27 cellular contexts compared by ENCODE assay signal in the genomic region with DNA sequence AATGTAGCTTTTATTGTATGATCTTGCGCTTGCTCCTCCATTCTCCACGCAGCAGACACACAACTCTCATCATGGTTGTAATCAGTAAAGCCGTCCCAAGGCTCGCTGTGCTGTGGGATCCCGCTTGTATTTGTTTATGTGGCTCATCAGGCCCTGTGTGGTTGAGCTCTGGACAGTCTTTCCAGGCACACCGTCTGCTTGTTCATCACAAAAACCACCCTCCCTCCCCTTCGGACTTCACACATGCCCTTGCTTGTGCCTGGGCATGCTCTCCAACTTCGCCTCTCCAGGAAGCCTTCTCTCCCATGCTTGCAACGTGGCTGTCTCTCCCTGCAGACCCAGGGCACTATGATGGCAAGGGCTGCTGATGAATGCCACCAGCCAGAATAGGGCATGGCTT.
DNase-seq lines count a peak whose midpoint lies in the region; ATAC-seq, FAIRE-seq and TF ChIP-seq lines count a peak whose summit lies in the region.
"Had no signal": no experiment of that assay in that cellular context is flagged by ENCODE, and none has a peak within 500 bp of the region (broad histone marks: within the 10 kb centered on the region; RNA-seq: fewer than 3 reads in every experiment).

No MANE protein-coding gene starts in this region.

- TF ChIP-seq CTCF in keratinocyte (optimal IDR thresholded peaks at IDR 0.05 in 1 of 3, IDR thresholded peaks at IDR 0.05 in 1 of 3, conservative IDR thresholded peaks at IDR 0.05 in 1 of 3; ENCODE audit: extremely low read depth in 1 of 3, insufficient read depth in 2 of 3, low read length in 3 of 3) (no peak), tibial artery (IDR thresholded peaks at IDR 0.05) (no peak), spleen (IDR thresholded peaks at IDR 0.05 in 8 of 11, conservative IDR thresholded peaks at IDR 0.05 in 3 of 11) (no peak)

- H2AFZ ChIP-seq in keratinocyte (ENCODE audit: control insufficient read depth, low read length): peak overlapping the region; percentile 8

- no peaks in the 10 kb centered on the region for H3K27me3 Mint-ChIP-seq in activated naive CD4-positive, alpha-beta T cell treated with anti-CD3 and anti-CD28 coated beads for 36 hours (ENCODE audit: low read depth)
- no peaks in the 10 kb centered on the region for H3K27me3 Mint-ChIP-seq in activated naive CD4-positive, alpha-beta T cell treated with anti-CD3 and anti-CD28 coated beads, Interleukin-2, amount 10 ng/mL, durations not matched to agents 7 days and 5 days
- H3K27me3 Mint-ChIP-seq in central memory CD8-positive, alpha-beta T cell: no peaks in the 10 kb centered on the region

- peaks cover 4% of the 10 kb centered on the region for H3K9me1 ChIP-seq in keratinocyte (ENCODE audit: control insufficient read depth, extremely low read depth, insufficient read depth, low read length)

- dilution Hi-C loops in keratinocyte (cut with MboI; ENCODE audit: extremely low pct_ligation_motif_present, low sequenced_read_pairs): no loop called here

- H3K27me3 ChIP-seq in keratinocyte (ENCODE audit: control insufficient read depth, extremely low read depth, insufficient read depth, low read length): no peaks in the 10 kb centered on the region
- no peaks in the 10 kb centered on the region for H3K27me3 ChIP-seq in tibial artery
- no peaks in the 10 kb centered on the region for H3K27me3 ChIP-seq in spleen (replicated peaks in 1 of 7)
- H3K27me3 ChIP-seq: BE2C, gastroesophageal sphincter, upper lobe of right lung had no signal

- CTCF ChIA-PET in activated naive CD4-positive, alpha-beta T cell treated with anti-CD3 and anti-CD28 coated beads for 36 hours (lab: Charles Lee): interaction anchor here (0.6 kb wide), 1 partner anchor 1238 kb away, joined by 6 read pairs; no protein-coding TSS in a partner anchor
- CTCF ChIA-PET in activated naive CD4-positive, alpha-beta T cell treated with anti-CD3 and anti-CD28 coated beads, Interleukin-2, amount 10 ng/mL, durations not matched to agents 7 days and 5 days (lab: Charles Lee): interaction anchor here (0.7 to 1.3 kb wide), 2 partner anchors 13 to 108 kb away, joined by 3 to 5 read pairs; no protein-coding TSS in a partner anchor

- DNase-seq in activated naive CD4-positive, alpha-beta T cell treated with anti-CD3 and anti-CD28 coated beads for 36 hours: no peak
- no peak for DNase-seq in activated naive CD4-positive, alpha-beta T cell treated with anti-CD3 and anti-CD28 coated beads, Interleukin-2, amount 10 ng/mL, durations not matched to agents 7 days and 5 days
- no peak for DNase-seq in central memory CD8-positive, alpha-beta T cell (ENCODE audit: low spot score in 2 of 2)
- DNase-seq in keratinocyte (ENCODE audit: low read depth, low spot score) (no peak), tibial artery (no peak), HUDEP-2 (lab: John Stamatoyannopoulos, UW; ENCODE audit: unreplicated experiment in 76 of 76) (no peak), spleen (no peak)
- DNase-seq: activated CD4-positive, alpha-beta T cell treated with anti-CD3 and anti-CD28 coated beads for 48 hours; activated naive CD4-positive, alpha-beta T cell treated with anti-CD3 and anti-CD28 coated beads, Interleukin-2, amount 50 U/mL, for 16 hours; activated T-cell treated with anti-CD3 and anti-CD28 coated beads, Interleukin-2, amount 50 U/mL, for 72 hours; aorta; BE2C; cerebellar nuclear complex; erythroblast; hypothalamus; left ventricle myocardium superior; mucosa of descending colon; NCI-H1694 treated with DMSO at 0.1 percent for 48 hours; NCI-H2171; NCI-H526; stimulated activated CD8-positive, alpha-beta memory T cell treated with anti-CD3 and anti-CD28 coated beads, Interleukin-4, amount 100 ng/mL, for 48 hours; upper lobe of right lung had no signal

- intact Hi-C loops in activated naive CD4-positive, alpha-beta T cell treated with anti-CD3 and anti-CD28 coated beads for 36 hours (cut with micrococcal nuclease): no loop called here
- intact Hi-C loops in tibial artery (cut with DNase I; ENCODE audit: low total_unique reads): no loop called here
- intact Hi-C loops in spleen (cut with DNase I; ENCODE audit: low total_unique reads): no loop called here

- H3K9me3 ChIP-seq in keratinocyte (ENCODE audit: control insufficient read depth, low read depth, low read length) (no peaks in the 10 kb centered on the region), tibial artery (no peaks in the 10 kb centered on the region), spleen (no peaks in the 10 kb centered on the region)
- H3K9me3 ChIP-seq: BE2C, gastroesophageal sphincter, mucosa of descending colon, upper lobe of right lung had no signal

- H3K79me2 ChIP-seq in keratinocyte (ENCODE audit: control insufficient read depth, insufficient read depth, low read length): peaks cover 68% of the 10 kb centered on the region

- no peaks in the 10 kb centered on the region for H3K9me3 Mint-ChIP-seq in activated naive CD4-positive, alpha-beta T cell treated with anti-CD3 and anti-CD28 coated beads for 36 hours
- no peaks in the 10 kb centered on the region for H3K9me3 Mint-ChIP-seq in activated naive CD4-positive, alpha-beta T cell treated with anti-CD3 and anti-CD28 coated beads, Interleukin-2, amount 10 ng/mL, durations not matched to agents 7 days and 5 days
- H3K9me3 Mint-ChIP-seq in central memory CD8-positive, alpha-beta T cell: no peaks in the 10 kb centered on the region
- H3K9me3 Mint-ChIP-seq: activated T-cell treated with anti-CD3 and anti-CD28 coated beads, Interleukin-2, amount 50 U/mL, for 72 hours had no signal

- H3K4me1 Mint-ChIP-seq in activated naive CD4-positive, alpha-beta T cell treated with anti-CD3 and anti-CD28 coated beads for 36 hours (ENCODE audit: low read depth): peaks cover 77% of the 10 kb centered on the region
- H3K4me1 Mint-ChIP-seq in activated naive CD4-positive, alpha-beta T cell treated with anti-CD3 and anti-CD28 coated beads, Interleukin-2, amount 10 ng/mL, durations not matched to agents 7 days and 5 days: peaks cover 74% of the 10 kb centered on the region
- H3K4me1 Mint-ChIP-seq in central memory CD8-positive, alpha-beta T cell: peaks cover 78% of the 10 kb centered on the region

- 87 to 95% (median 94%) methylated on average over 9 of the region's 9 CpGs for WGBS in spleen, 5 donors

- peak; percentile 93 for FAIRE-seq in keratinocyte (lab: Jason Lieb, UNC)
- FAIRE-seq: A204.1, GM12878, H54 had no signal

- peaks cover 11 to 13% of the 10 kb centered on the region in 2 experiments for H3K36me3 ChIP-seq in keratinocyte (ENCODE audit: control insufficient read depth in 2 of 2, extremely low read depth in 1 of 2, insufficient read depth in 2 of 2, low read length in 2 of 2)
- H3K36me3 ChIP-seq in tibial artery: peaks cover 11 to 22% (median 19%) of the 10 kb centered on the region in 3 donors
- peaks cover 0 to 23% (median 2%) of the 10 kb centered on the region in 6 donors for H3K36me3 ChIP-seq in spleen
- H3K36me3 ChIP-seq: BE2C had no signal

- H3K27ac ChIP-seq in keratinocyte (ENCODE audit: control insufficient read depth, insufficient read depth, low read length) (peak overlapping the region; percentile 71), tibial artery (peak overlapping the region; percentile 52 to 87), spleen (no peak overlapping the region)
- H3K27ac ChIP-seq: gastroesophageal sphincter, upper lobe of right lung had no signal

- H3K4me3 ChIP-seq in keratinocyte (ENCODE audit: control insufficient read depth in 2 of 3, extremely low read depth in 1 of 3, insufficient read depth in 2 of 3, low read depth in 1 of 3, low read length in 3 of 3) (no peak overlapping the region), tibial artery (no peak overlapping the region), spleen (no peak overlapping the region)
- H3K4me3 ChIP-seq: gastroesophageal sphincter, GM12878, mucosa of descending colon, upper lobe of right lung had no signal

- H3K9ac ChIP-seq in keratinocyte (ENCODE audit: control insufficient read depth, extremely low read depth, insufficient read depth, low read length): peak overlapping the region; percentile 42

- H4K20me1 ChIP-seq in keratinocyte (ENCODE audit: control insufficient read depth, extremely low read depth, insufficient read depth, low read length): no peaks in the 10 kb centered on the region

- TF ChIP-seq POLR2A in spleen (IDR thresholded peaks at IDR 0.05): no peak

- peak overlapping the region; percentile 26 for H3K27ac Mint-ChIP-seq in activated naive CD4-positive, alpha-beta T cell treated with anti-CD3 and anti-CD28 coated beads for 36 hours
- no peak overlapping the region for H3K27ac Mint-ChIP-seq in activated naive CD4-positive, alpha-beta T cell treated with anti-CD3 and anti-CD28 coated beads, Interleukin-2, amount 10 ng/mL, durations not matched to agents 7 days and 5 days
- peak overlapping the region; percentile 64 for H3K27ac Mint-ChIP-seq in central memory CD8-positive, alpha-beta T cell (ENCODE audit: low read depth)
- H3K27ac Mint-ChIP-seq: activated T-cell treated with anti-CD3 and anti-CD28 coated beads, Interleukin-2, amount 50 U/mL, for 72 hours had no signal

- no peak overlapping the region for H3K4me3 Mint-ChIP-seq in activated naive CD4-positive, alpha-beta T cell treated with anti-CD3 and anti-CD28 coated beads for 36 hours
- H3K4me3 Mint-ChIP-seq in activated naive CD4-positive, alpha-beta T cell treated with anti-CD3 and anti-CD28 coated beads, Interleukin-2, amount 10 ng/mL, durations not matched to agents 7 days and 5 days: no peak overlapping the region
- no peak overlapping the region for H3K4me3 Mint-ChIP-seq in central memory CD8-positive, alpha-beta T cell
- H3K4me3 Mint-ChIP-seq: activated T-cell treated with anti-CD3 and anti-CD28 coated beads, Interleukin-2, amount 50 U/mL, for 72 hours had no signal

- H3K4me1 ChIP-seq in keratinocyte (ENCODE audit: control insufficient read depth, extremely low read depth, insufficient read depth, low read length) (peaks cover 69% of the 10 kb centered on the region), tibial artery (peaks cover 0 to 95% (median 66%) of the 10 kb centered on the region in 4 donors), spleen (peaks cover 30 to 97% (median 58%) of the 10 kb centered on the region in 6 donors)

- no peak for ATAC-seq in central memory CD8-positive, alpha-beta T cell (replicated peaks; ENCODE audit: extremely low read depth, poor library complexity, severe bottlenecking)
- no peak for ATAC-seq in HG02973 (IDR thresholded peaks at IDR 0.05; ENCODE audit: unreplicated experiment)
- ATAC-seq: activated T-cell treated with anti-CD3 and anti-CD28 coated beads, Interleukin-2, amount 50 U/mL, for 72 hours; gastroesophageal sphincter; GM12878; left ventricle myocardium superior; mucosa of descending colon; upper lobe of right lung had no signal

- H3K4me2 ChIP-seq in keratinocyte (ENCODE audit: control insufficient read depth, extremely low read depth, insufficient read depth, low read depth, low read length): peak overlapping the region; percentile 46

- H3K36me3 Mint-ChIP-seq in activated naive CD4-positive, alpha-beta T cell treated with anti-CD3 and anti-CD28 coated beads for 36 hours (ENCODE audit: low read depth): peaks cover 29% of the 10 kb centered on the region
- peaks cover 46% of the 10 kb centered on the region for H3K36me3 Mint-ChIP-seq in activated naive CD4-positive, alpha-beta T cell treated with anti-CD3 and anti-CD28 coated beads, Interleukin-2, amount 10 ng/mL, durations not matched to agents 7 days and 5 days
- H3K36me3 Mint-ChIP-seq in central memory CD8-positive, alpha-beta T cell (ENCODE audit: insufficient read depth): peaks cover 9% of the 10 kb centered on the region

Comparison
In these comparisons a context has a peak if more than half of its experiments do, and no peak if none do; other contexts are left out.
1. H3K27ac ChIP-seq: peak in keratinocyte (single experiment) and tibial artery (2 of 2); none in spleen (0 of 8).